ENCODE assay signal across 1 cellular context in the genomic region with DNA sequence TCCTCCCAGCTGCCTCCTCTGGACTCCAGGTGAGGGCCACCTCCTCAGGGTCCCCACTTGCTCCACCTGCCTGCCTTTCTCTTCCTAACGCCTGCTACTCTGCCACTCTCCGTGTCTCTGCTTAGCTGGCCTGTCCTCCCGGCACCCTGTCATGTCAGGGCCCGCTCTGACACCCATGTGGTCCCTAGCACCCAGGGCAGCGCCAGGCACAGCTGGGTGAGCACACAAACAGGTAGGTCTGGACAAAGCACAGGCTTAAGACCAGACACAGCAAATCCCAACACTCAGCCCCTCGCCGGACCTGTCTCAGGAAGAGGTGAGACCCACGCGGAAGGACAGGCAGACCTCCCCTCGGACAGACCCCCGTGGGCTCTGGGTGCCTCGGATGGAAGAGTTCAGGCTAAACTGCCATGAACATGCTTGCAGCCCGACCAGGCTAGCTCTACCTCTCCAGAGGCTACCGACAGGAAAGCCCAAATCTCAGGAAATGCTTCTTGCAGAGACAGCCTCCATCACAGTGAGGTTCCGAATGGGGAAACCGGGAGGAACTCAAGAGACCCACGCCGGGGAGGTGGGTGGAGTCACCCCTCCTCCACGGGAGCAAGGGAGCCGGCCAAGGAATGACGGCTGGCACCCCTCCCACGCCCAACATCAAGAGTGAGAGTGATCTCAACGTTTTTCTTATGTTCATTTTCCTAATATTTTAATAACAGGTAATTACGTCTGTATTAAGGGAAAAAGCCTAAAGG.
TF ChIP-seq lines count a peak whose summit lies in the region.

No MANE protein-coding gene starts in this region.

TF ChIP-seq in HepG2, 621 proteins besides CTCF, POLR2A, EP300 and RAD21:
- TF ChIP-seq, protein P1, sequence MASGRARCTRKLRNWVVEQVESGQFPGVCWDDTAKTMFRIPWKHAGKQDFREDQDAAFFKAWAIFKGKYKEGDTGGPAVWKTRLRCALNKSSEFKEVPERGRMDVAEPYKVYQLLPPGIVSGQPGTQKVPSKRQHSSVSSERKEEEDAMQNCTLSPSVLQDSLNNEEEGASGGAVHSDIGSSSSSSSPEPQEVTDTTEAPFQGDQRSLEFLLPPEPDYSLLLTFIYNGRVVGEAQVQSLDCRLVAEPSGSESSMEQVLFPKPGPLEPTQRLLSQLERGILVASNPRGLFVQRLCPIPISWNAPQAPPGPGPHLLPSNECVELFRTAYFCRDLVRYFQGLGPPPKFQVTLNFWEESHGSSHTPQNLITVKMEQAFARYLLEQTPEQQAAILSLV (CRISPR knock-in tag; IDR thresholded peaks at IDR 0.05; ENCODE audit: borderline replicate concordance) = 0 out of 2 replicates have a peak, but pooled peaks have one; percentile 24
- TF ChIP-seq RBM22 (optimal IDR thresholded peaks at IDR 0.05; ENCODE audit: low read length) (peak; percentile 24), AKAP8 (CRISPR knock-in tag; IDR thresholded peaks at IDR 0.05) (peak; percentile 26; the same call in 1 of the 2 replicates), ZNF678 (CRISPR knock-in tag; IDR thresholded peaks at IDR 0.05) (no peak), AGO2 (optimal IDR thresholded peaks at IDR 0.05; ENCODE audit: low read depth, low read length) (peak; percentile 37)
